ENCODE assay signal across 23 cellular contexts in the genomic region with DNA sequence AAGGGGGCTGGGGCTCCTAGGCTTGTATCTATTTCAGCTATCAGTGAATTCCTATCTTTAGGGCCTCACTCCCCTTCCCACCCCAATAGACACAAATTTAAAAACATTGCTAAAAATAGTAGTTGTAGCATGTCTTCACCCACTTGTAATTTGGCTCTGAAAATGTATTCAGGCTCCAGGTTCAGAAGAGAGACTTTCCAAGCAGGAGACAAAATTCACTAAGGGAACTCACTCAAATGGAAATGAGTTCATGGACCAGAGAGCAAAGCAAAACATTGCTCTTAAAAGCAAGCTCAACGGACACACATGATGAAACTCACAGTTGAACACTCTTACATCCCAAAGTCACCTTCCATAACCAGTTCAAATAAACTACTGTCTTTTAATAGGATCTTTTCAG.
DNase-seq lines count a peak whose midpoint lies in the region; TF ChIP-seq lines count a peak whose summit lies in the region.
"Had no signal": no experiment of that assay in that cellular context is flagged by ENCODE, and none has a peak within 500 bp of the region (broad histone marks: within the 10 kb centered on the region; RNA-seq: fewer than 3 reads in every experiment).

No MANE protein-coding gene starts in this region.

- H3K9ac ChIP-seq in BLaER1 treated with 17β-estradiol and CSF1 and Interleukin-3, amounts not matched to agents 10 nM and 100 nM: peak overlapping the region in 6 of 11 experiments; percentile 6 to 70 (median 56); a peak in 8 of 22 replicates
- H3K9ac ChIP-seq in OCI-LY1 (ENCODE audit: low read length): no peak overlapping the region; the same call in 1 of the 2 replicates
- H3K9ac ChIP-seq: parathyroid adenoma had no signal

- H3K9me3 ChIP-seq in BLaER1 treated with 17β-estradiol and CSF1 and Interleukin-3, amounts not matched to agents 10 nM and 100 nM (replicated peaks in 1 of 11): peaks cover 0 to 3% (median 0%) of the 10 kb centered on the region in 11 experiments; a peak in 1 of 22 replicates
- no peaks in the 10 kb centered on the region for H3K9me3 ChIP-seq in OCI-LY1 (ENCODE audit: low read length)
- H3K9me3 ChIP-seq: body of pancreas, mucosa of descending colon, SJCRH30 had no signal

- H3K36me3 ChIP-seq in BLaER1 treated with 17β-estradiol and CSF1 and Interleukin-3, amounts not matched to agents 10 nM and 100 nM: peaks cover 8 to 43% (median 23%) of the 10 kb centered on the region in 11 experiments; a peak in 15 of 22 replicates
- peaks cover 57% of the 10 kb centered on the region; the same call in 1 of the 2 replicates for H3K36me3 ChIP-seq in OCI-LY1 (ENCODE audit: insufficient read depth, low read length)

- no peaks in the 10 kb centered on the region for H4K20me1 ChIP-seq in BLaER1 treated with 17β-estradiol and CSF1 and Interleukin-3, amounts not matched to agents 10 nM and 100 nM
- no peaks in the 10 kb centered on the region for H4K20me1 ChIP-seq in OCI-LY1 (ENCODE audit: insufficient read depth, low read length)

- H3F3A ChIP-seq in OCI-LY1 (ENCODE audit: insufficient read depth, low read length): no peaks in the 10 kb centered on the region

- H3K79me2 ChIP-seq in OCI-LY1 (ENCODE audit: insufficient read depth, low read length): no peaks in the 10 kb centered on the region
- H3K79me2 ChIP-seq: parathyroid adenoma had no signal

- no peak overlapping the region for H3K4me3 ChIP-seq in BLaER1 treated with 17β-estradiol and CSF1 and Interleukin-3, amounts not matched to agents 10 nM and 100 nM
- no peak overlapping the region for H3K4me3 ChIP-seq in OCI-LY1 (ENCODE audit: low read depth, low read length, poor library complexity, severe bottlenecking)
- H3K4me3 ChIP-seq: body of pancreas, mucosa of descending colon, SJCRH30 had no signal

- no peaks in the 10 kb centered on the region for H3K27me3 ChIP-seq in BLaER1 treated with 17β-estradiol and CSF1 and Interleukin-3, amounts not matched to agents 10 nM and 100 nM
- H3K27me3 ChIP-seq in OCI-LY1 (ENCODE audit: insufficient read depth, low read length): no peaks in the 10 kb centered on the region
- H3K27me3 ChIP-seq: body of pancreas, SJCRH30 had no signal

- no peak for TF ChIP-seq POLR2A in erythroblast (IDR thresholded peaks at IDR 0.05; ENCODE audit: low read length)

- DNase-seq in ACHN: peak; percentile 6
- DNase-seq in kidney glomerular epithelial cell (lab: John Stamatoyannopoulos, UW): peak; percentile 19
- DNase-seq in AG20443 (ENCODE audit: low spot score): no peak
- no peak for DNase-seq in activated CD4-positive, CD25-positive, alpha-beta regulatory T cell treated with anti-CD3 and anti-CD28 coated beads, Interleukin-2, amount 50 U/mL, for 72 hours
- DNase-seq in erythroblast (lab: John Stamatoyannopoulos, UW): no peak
- no peak for DNase-seq in NCI-H510A treated with DMSO at 0.1 percent for 48 hours (lab: John Stamatoyannopoulos, UW)
- DNase-seq: activated CD4-positive, alpha-beta memory T cell treated with anti-CD3 and anti-CD28 coated beads for 36 hours; activated CD4-positive, CD25-positive, alpha-beta regulatory T cell; activated CD8-positive, alpha-beta memory T cell treated with anti-CD3 and anti-CD28 coated beads, Interleukin-2, amount 50 U/mL, for 48 hours; activated effector memory CD4-positive, alpha-beta T cell treated with anti-CD3 and anti-CD28 coated beads, Interleukin-2, amount 50 U/mL, for 16 hours; body of pancreas; IMR-90; kidney; mucosa of descending colon; NCI-H2081; NCI-H2227 treated with DMSO at 0.1 percent for 48 hours; NCI-H69; right cardiac atrium; SJCRH30; stimulated activated CD4-positive, alpha-beta T cell treated with anti-CD3 and anti-CD28 coated beads, Interleukin-2, amount 100 ng/mL, for 48 hours had no signal

- H3K4me1 ChIP-seq in BLaER1 treated with 17β-estradiol and CSF1 and Interleukin-3, amounts not matched to agents 10 nM and 100 nM: peaks cover 77 to 99% (median 96%) of the 10 kb centered on the region in 10 experiments
- H3K4me1 ChIP-seq in OCI-LY1 (ENCODE audit: insufficient read depth, low read length, severe bottlenecking): peaks cover 93% of the 10 kb centered on the region
- H3K4me1 ChIP-seq: body of pancreas, parathyroid adenoma, SJCRH30 had no signal

- H3K4me2 ChIP-seq in BLaER1 treated with 17β-estradiol and CSF1 and Interleukin-3, amounts not matched to agents 10 nM and 100 nM: peak overlapping the region; percentile 66 to 84 (median 70)
- peak overlapping the region; percentile 64; the same call in 1 of the 2 replicates for H3K4me2 ChIP-seq in OCI-LY1 (ENCODE audit: low read length)

- in situ Hi-C loops in ACHN (cut with HindIII; ENCODE audit: low pct_ligation_motif_present, low pct_unique_long_range_greater_than_20kb, low sequenced_read_pairs): no loop called here

- H2AFZ ChIP-seq in OCI-LY1 (ENCODE audit: low read length): no peak overlapping the region
- H2AFZ ChIP-seq: parathyroid adenoma had no signal

- no peaks in the 10 kb centered on the region for H3K9me2 ChIP-seq in OCI-LY1 (ENCODE audit: low read depth, low read length)

- TF ChIP-seq CTCF in OCI-LY1 (IDR thresholded peaks at IDR 0.05; ENCODE audit: low read length): no peak

- H3K27ac ChIP-seq in BLaER1 treated with 17β-estradiol and CSF1 and Interleukin-3, amounts not matched to agents 10 nM and 100 nM: peak overlapping the region in 10 of 11 experiments; percentile 2 to 96 (median 84); a peak in 16 of 22 replicates
- H3K27ac ChIP-seq in OCI-LY1 (ENCODE audit: low read depth, low read length, poor library complexity, severe bottlenecking): peak overlapping the region; percentile 93
- H3K27ac ChIP-seq: body of pancreas, parathyroid adenoma, SJCRH30 had no signal

Comparison
In these comparisons a context has a peak if more than half of its experiments do, and no peak if none do; other contexts are left out.
1. DNase-seq: peak in ACHN (single experiment) and kidney glomerular epithelial cell (single experiment); none in AG20443 (single experiment), activated CD4-positive, CD25-positive, alpha-beta regulatory T cell treated with anti-CD3 and anti-CD28 coated beads, Interleukin-2, amount 50 U/mL, for 72 hours (single experiment), erythroblast (0 of 2) and NCI-H510A treated with DMSO at 0.1 percent for 48 hours (single experiment).